1 cellular context compared by ENCODE assay signal in the genomic region with DNA sequence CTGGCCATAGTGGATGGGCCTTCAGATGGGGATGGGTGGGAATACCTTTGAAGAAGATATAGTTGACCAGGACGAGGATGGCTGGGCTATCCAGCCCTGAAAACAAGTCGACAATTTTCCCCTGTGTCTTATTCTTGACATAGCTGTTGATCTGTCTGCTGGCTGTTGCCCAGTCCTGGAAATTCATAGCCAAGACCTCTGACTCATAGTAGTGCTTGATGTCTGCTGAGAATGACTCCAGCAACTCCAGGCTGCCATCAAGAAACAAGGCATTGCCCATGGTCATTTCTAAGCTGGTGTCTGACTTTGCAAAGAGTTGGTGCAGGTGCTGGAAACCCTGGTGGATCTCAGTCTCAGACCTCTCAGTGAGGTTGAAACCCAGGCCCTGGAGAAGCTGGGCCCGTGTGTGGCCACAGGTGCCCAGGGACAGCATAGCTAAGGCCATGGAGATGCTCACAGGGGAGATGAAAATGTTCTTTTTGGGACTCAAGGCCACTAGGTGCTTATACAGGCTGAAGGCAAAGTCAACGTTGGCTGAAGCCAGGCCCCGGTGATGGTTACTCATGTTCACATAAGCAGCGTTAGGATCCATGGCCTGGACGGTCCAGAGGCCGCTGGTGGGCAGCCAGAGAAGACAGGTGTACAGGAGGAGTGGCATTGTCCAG.
TF ChIP-seq lines count a peak whose summit lies in the region.

No MANE protein-coding gene starts in this region.

TF ChIP-seq in liver, 16 proteins besides CTCF, POLR2A, EP300 and RAD21 (continued from another document):
- TF ChIP-seq REST (IDR thresholded peaks at IDR 0.05) (no peak), EGR1 (IDR thresholded peaks at IDR 0.05; ENCODE audit: low read depth in 2 of 2) (no peak), TAF1 (conservative IDR thresholded peaks at IDR 0.05) (no peak), ATF3 (IDR thresholded peaks at IDR 0.05) (no peak), YY1 (IDR thresholded peaks at IDR 0.05) (no peak), JUND (IDR thresholded peaks at IDR 0.05) (no peak), NR2F2 (IDR thresholded peaks at IDR 0.05) (no peak), SP1 (IDR thresholded peaks at IDR 0.05) (no peak), HNF4A (conservative IDR thresholded peaks at IDR 0.05) (no peak), FOXA1 (IDR thresholded peaks at IDR 0.05) (no peak), MAX (IDR thresholded peaks at IDR 0.05) (no peak), RXRA (IDR thresholded peaks at IDR 0.05) (no peak)
